In the genomic region with DNA sequence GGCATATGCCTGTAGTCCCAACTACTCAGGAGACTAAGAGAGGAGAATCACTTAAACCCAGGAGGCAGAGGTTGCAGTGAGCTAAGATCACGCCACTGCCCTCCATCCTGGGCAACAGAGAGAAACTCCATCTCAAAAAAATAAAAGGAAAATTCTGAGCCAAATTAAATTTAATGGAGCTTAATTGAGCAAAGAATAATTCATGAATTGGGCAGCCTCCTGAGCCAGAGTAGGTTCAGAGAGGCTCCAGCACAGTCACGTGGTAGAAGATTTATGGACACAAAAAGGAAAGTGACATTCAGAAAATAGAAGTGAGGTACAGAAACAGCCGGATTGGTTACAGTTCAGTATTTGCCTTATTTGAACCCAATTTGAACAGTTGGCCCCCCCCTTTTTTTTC, we compare ENCODE assay signal across 32 cellular contexts.
"Had no signal": no experiment of that assay in that cellular context is flagged by ENCODE, and none has a peak within 500 bp of the region (broad histone marks: within the 10 kb centered on the region; RNA-seq: fewer than 3 reads in every experiment).

No MANE protein-coding gene starts in this region.

- H3K27ac ChIP-seq: adrenal gland, ascending aorta, body of pancreas, brain microvascular endothelial cell, breast epithelium, cardiac muscle cell had no signal

- FAIRE-seq: astrocyte, bronchial epithelial cell had no signal

- H3K4me1 ChIP-seq: adrenal gland, ascending aorta, body of pancreas, breast epithelium had no signal

- H3K9me3 ChIP-seq: adrenal gland, ascending aorta, body of pancreas, breast epithelium had no signal

- H3K4me3 ChIP-seq: adrenal gland, ascending aorta, body of pancreas, breast epithelium, cardiac muscle cell had no signal

- DNase-seq: activated effector memory CD4-positive, alpha-beta T cell treated with anti-CD3 and anti-CD28 coated beads, Interleukin-2, amount 50 U/mL, for 16 hours; activated effector memory CD4-positive, alpha-beta T cell treated with Interleukin-2 at 50 U/mL for 16 hours; activated gamma-delta T cell; activated gamma-delta T cell treated with Interleukin-2 at 50 U/mL for 16 hours; activated naive CD4-positive, alpha-beta T cell; activated naive CD4-positive, alpha-beta T cell treated with anti-CD3 and anti-CD28 coated beads for 36 hours; activated naive CD4-positive, alpha-beta T cell treated with anti-CD3 and anti-CD28 coated beads, Interleukin-2, amount 10 ng/mL, durations not matched to agents 7 days and 5 days; activated naive CD4-positive, alpha-beta T cell treated with anti-CD3 and anti-CD28 coated beads, Interleukin-2, amount 50 U/mL, for 16 hours; activated naive CD4-positive, alpha-beta T cell treated with Interleukin-2 at 50 U/mL for 16 hours; activated naive CD8-positive, alpha-beta T cell treated with anti-CD3 and anti-CD28 coated beads for 36 hours; activated naive CD8-positive, alpha-beta T cell treated with anti-CD3 and anti-CD28 coated beads, Interleukin-2, amount 10 ng/mL, durations not matched to agents 7 days and 5 days; activated naive CD8-positive, alpha-beta T cell treated with anti-CD3 and anti-CD28 coated beads, Interleukin-2, amount 50 U/mL, for 24 hours; activated T-cell treated with anti-CD3 and anti-CD28 coated beads, Interleukin-2, amount 50 U/mL, for 4 hours; activated T-cell treated with anti-CD3 and anti-CD28 coated beads, Interleukin-2, amount 50 U/mL, for 48 hours; activated T-cell treated with anti-CD3 and anti-CD28 coated beads, Interleukin-2, amount 50 U/mL, for 72 hours; adrenal gland; amniotic stem cell; amygdala; anterior cingulate cortex; aorta; body of pancreas; brain microvascular endothelial cell; caudate nucleus; central memory CD4-positive, alpha-beta T cell; cerebellar nuclear complex had no signal

- ATAC-seq: activated naive CD4-positive, alpha-beta T cell treated with anti-CD3 and anti-CD28 coated beads, Interleukin-2, amount 50 U/mL, for 72 hours; activated naive CD8-positive, alpha-beta T cell treated with anti-CD3 and anti-CD28 coated beads, Interleukin-2, amount 50 U/mL, for 24 hours; activated T-cell treated with anti-CD3 and anti-CD28 coated beads, Interleukin-2, amount 50 U/mL, for 4 hours; activated T-cell treated with anti-CD3 and anti-CD28 coated beads, Interleukin-2, amount 50 U/mL, for 72 hours; activated T-helper 17 cell treated with anti-CD3 and anti-CD28 coated beads, Interleukin-2, amount 50 U/mL, for 72 hours; body of pancreas had no signal

- H3K27me3 ChIP-seq: adrenal gland, ascending aorta, body of pancreas, brain microvascular endothelial cell, breast epithelium, cardiac muscle cell had no signal
